Comparison of ENCODE assay signal across 8 cellular contexts in genomic region chr1:109509176-109510134, GRCh38. TPM values are rescaled to one million over a fixed set of nuclear protein-coding genes. Genes with fewer than 3 reads are reported as not detected.
DNase-seq lines count a peak whose midpoint lies in the region; ATAC-seq, FAIRE-seq and TF ChIP-seq lines count a peak whose summit lies in the region.

AMIGO1 (minus strand) TSS chr1:109509727; CDS start chr1:109508912, 815 bp downstream.

- 0% methylated on average over 14 of the region's 100 CpGs for WGBS in A549 (ENCODE audit: missing lambda C conversion rate)

- POLR2A ChIA-PET in A549 (lab: Yijun Ruan, JAX): interaction anchor here (0.7 kb wide), 1 partner anchor 20 kb away, joined by 3 read pairs; no protein-coding TSS in a partner anchor

- ATAC-seq in A549 (peak; percentile 67), GM18511 (IDR thresholded peaks at IDR 0.05; ENCODE audit: unreplicated experiment) (peak; percentile 67), GM21367 (IDR thresholded peaks at IDR 0.05; ENCODE audit: unreplicated experiment) (no peak)

- peak within 1 kb of the TSS; percentile 63 for H3K4me3 ChIP-seq in A549
- peak within 1 kb of the TSS; percentile 60 for H3K4me3 ChIP-seq in LNCaP clone FGC (ENCODE audit: low read depth, low read length)
- H3K4me3 ChIP-seq in WI38 (ENCODE audit: low read depth, low read length): peak within 1 kb of the TSS; percentile 65
- peak within 1 kb of the TSS; percentile 41 for H3K4me3 ChIP-seq in bronchial epithelial cell (ENCODE audit: low read depth, low read length)
- H3K4me3 ChIP-seq in kidney epithelial cell (ENCODE audit: low read depth, low read length): peak within 1 kb of the TSS; percentile 52

- TF ChIP-seq POLR2A in A549 (IDR thresholded peaks at IDR 0.05; ENCODE audit: low read length): no peak

- peak within 1 kb of the TSS; percentile 68 to 93 for H3K27ac ChIP-seq in A549

- FAIRE-seq in A549 (lab: Jason Lieb, UNC) (no peak), bronchial epithelial cell (lab: Jason Lieb, UNC) (no peak)

- peaks cover 4% of the 10 kb centered on the region for H3K27me3 ChIP-seq in bronchial epithelial cell (ENCODE audit: control insufficient read depth, insufficient read depth, low read length)
- peaks cover 5% of the 10 kb centered on the region for H3K27me3 ChIP-seq in kidney epithelial cell (ENCODE audit: control insufficient read depth, insufficient read depth, low read length)

- no peak for TF ChIP-seq CTCF in A549 (IDR thresholded peaks at IDR 0.05)
- no peak for TF ChIP-seq CTCF in LNCaP clone FGC (IDR thresholded peaks at IDR 0.05; ENCODE audit: control insufficient read depth, extremely low read depth, insufficient read depth)
- no peak for TF ChIP-seq CTCF in WI38 (IDR thresholded peaks at IDR 0.05; ENCODE audit: low read depth, low read length)
- TF ChIP-seq CTCF in bronchial epithelial cell (IDR thresholded peaks at IDR 0.05; ENCODE audit: insufficient read depth, low read length, severe bottlenecking): no peak
- no peak for TF ChIP-seq CTCF in kidney epithelial cell (IDR thresholded peaks at IDR 0.05; ENCODE audit: insufficient read depth, low read length, poor library complexity, severe bottlenecking)

- H3K4me2 ChIP-seq in A549: peak within 1 kb of the TSS; percentile 99

- TF ChIP-seq EP300 in A549 (IDR thresholded peaks at IDR 0.05): no peak

- DNase-seq in A549 (ENCODE audit: low read depth in 1 of 2, low spot score in 1 of 2): peak; percentile 9 to 35
- no peak for DNase-seq in LNCaP clone FGC (ENCODE audit: low read depth)
- no peak for DNase-seq in bronchial epithelial cell (ENCODE audit: low read depth)
- DNase-seq in kidney epithelial cell (ENCODE audit: low read depth): no peak
- peak; percentile 44 for DNase-seq in stimulated activated CD4-positive, alpha-beta T cell treated with anti-CD3 and anti-CD28 coated beads, Interleukin-1b, Interleukin-23, amount 100 ng/mL, for 48 hours

- H3K36me3 ChIP-seq in bronchial epithelial cell (ENCODE audit: control insufficient read depth, insufficient read depth, low read length) (no peaks in the 10 kb centered on the region), kidney epithelial cell (ENCODE audit: control insufficient read depth, insufficient read depth, low read length) (no peaks in the 10 kb centered on the region)

- peaks cover 4% of the 10 kb centered on the region; the same call in 1 of the 3 replicates for H3K4me1 ChIP-seq in A549

- no peak for TF ChIP-seq RAD21 in A549 (conservative IDR thresholded peaks at IDR 0.05 in 1 of 2, IDR thresholded peaks at IDR 0.05 in 1 of 2)

- CTCF ChIA-PET in A549 (lab: Yijun Ruan, JAX): interaction anchor here (0.6 to 16.9 kb wide), 5 partner anchors 10 to 58 kb away, joined by 3 to 232 read pairs (median 22); partner anchors contain the start of gene CYB561D1

- H3K9me3 ChIP-seq in A549: no peaks in the 10 kb centered on the region

TF ChIP-seq in A549, 52 proteins besides CTCF, POLR2A, EP300 and RAD21:
- no peak for TF ChIP-seq ZFP36 (IDR thresholded peaks at IDR 0.05; ENCODE audit: borderline replicate concordance, partially characterized antibody)
- no peak for TF ChIP-seq RNF2 (IDR thresholded peaks at IDR 0.05; ENCODE audit: borderline replicate concordance, low read depth)
- TF ChIP-seq E2F6 (IDR thresholded peaks at IDR 0.05; ENCODE audit: borderline replicate concordance, low read depth): peak; percentile 50; the same call in 1 of the 2 replicates
- TF ChIP-seq MAX (IDR thresholded peaks at IDR 0.05): peak; percentile 74
TF ChIP-seq in A549: peak in this region for 2.

RNA-seq across cellular contexts. Expression of gene AMIGO1, which starts in this region (rescaled TPM):
- 0.43 and 0.85 TPM in 2 replicates for polyA plus RNA-seq in A549 (2011; rRNA removed)
- 0.32 and 0.56 TPM in 2 replicates for polyA plus RNA-seq in A549 (2012; cell fraction: cytosol; rRNA removed)
- polyA plus RNA-seq in A549 (2012; cell fraction: nucleus; rRNA removed): 0.36 and 0.37 TPM in 2 replicates
- 1.1 to 1.3 TPM (median 1.2 TPM) in 3 replicates for polyA plus RNA-seq in A549 (2017; fragmentation: RNase III; extraction: RNeasy Plus Mini Kit Qiagen cat#74134 plus additional on column Dnase treatment)
- 0.49 and 1.1 TPM in 2 replicates for polyA minus RNA-seq in A549 (2011; rRNA and poly(A)+ RNA removed)
- 0.13 and 0.26 TPM in 2 replicates for total RNA-seq in bronchial epithelial cell
- total RNA-seq in kidney epithelial cell: 2.8 and 3.0 TPM in 2 replicates

Comparison
In these comparisons a context has a peak if more than half of its experiments do, and no peak if none do; other contexts are left out.
1. DNase-seq: peak in A549 (2 of 2) and stimulated activated CD4-positive, alpha-beta T cell treated with anti-CD3 and anti-CD28 coated beads, Interleukin-1b, Interleukin-23, amount 100 ng/mL, for 48 hours (single experiment); none in LNCaP clone FGC (single experiment), bronchial epithelial cell (single experiment) and kidney epithelial cell (single experiment).
2. Peak in every context shown above with its lines, with median percentiles within 50 percentile points of each other: H3K4me3 ChIP-seq.